Comparison of ENCODE assay signal across 9 cellular contexts in the genomic region with DNA sequence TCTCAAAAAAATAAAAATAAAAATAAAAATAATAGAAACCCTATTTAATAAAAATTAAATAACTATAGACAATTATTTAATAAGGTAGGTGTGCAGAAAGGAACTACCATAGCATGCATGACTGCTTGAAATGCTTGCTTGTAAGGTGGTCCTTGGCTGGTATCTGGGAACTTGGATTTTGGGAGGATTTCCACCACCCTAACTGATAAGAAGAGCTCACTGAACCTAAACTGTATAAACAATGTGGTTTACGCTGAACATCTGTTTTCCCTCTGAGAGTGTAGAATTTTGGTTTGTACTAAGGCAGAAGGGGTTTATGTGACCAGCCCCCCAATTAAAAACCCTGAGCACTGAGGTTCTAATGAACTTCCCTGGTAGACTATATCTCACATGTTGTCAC.
"Had no signal": no experiment of that assay in that cellular context is flagged by ENCODE, and none has a peak within 500 bp of the region (broad histone marks: within the 10 kb centered on the region; RNA-seq: fewer than 3 reads in every experiment).

No MANE protein-coding gene starts in this region.

- DNase-seq: H7, HFFc6, KBM-7 had no signal

- H3K27me3 Mint-ChIP-seq: IgD-negative memory B cell had no signal

- H3K9me3 ChIP-seq: HAP-1 had no signal

- H3K4me1 Mint-ChIP-seq: GM23338 had no signal

- H3K4me3 ChIP-seq: GM23338, HAP-1 had no signal

- H3K4me1 ChIP-seq: HAP-1 had no signal

- FAIRE-seq: H1, HepG2 had no signal

- H3K9me3 Mint-ChIP-seq: GM23338, HFFc6, IgD-negative memory B cell had no signal

- H3K4me2 ChIP-seq: GM23338 had no signal

- H3K4me3 Mint-ChIP-seq: GM23338, HFFc6, IgD-negative memory B cell had no signal

- ATAC-seq: GM23338, HCT116, HepG2 had no signal

- H3K27ac Mint-ChIP-seq: GM23338, HFFc6, IgD-negative memory B cell had no signal
